In the genomic region with DNA sequence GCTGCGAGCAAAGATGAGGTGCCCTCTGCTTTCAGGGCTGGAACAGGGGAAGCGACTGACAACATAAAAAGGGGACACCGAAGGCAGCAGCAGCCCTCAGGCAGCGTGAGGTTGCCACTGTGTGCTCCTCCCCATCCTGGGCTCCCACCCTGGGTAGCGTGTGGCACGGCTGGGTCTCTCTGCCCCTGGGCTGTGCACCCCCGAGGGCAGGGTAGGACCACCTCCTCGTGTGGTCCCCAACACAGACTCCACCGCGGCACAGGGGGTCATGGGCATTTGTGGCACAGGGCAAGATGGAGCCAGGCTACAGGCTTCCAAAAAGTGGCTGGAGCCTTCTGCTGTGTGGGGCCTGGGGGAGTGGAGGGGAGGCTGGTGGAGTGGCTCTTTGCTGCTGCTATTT, we compare ENCODE assay signal across 23 cellular contexts. TPM values are rescaled to one million over a fixed set of nuclear protein-coding genes. Genes with fewer than 3 reads are reported as not detected.
DNase-seq lines count a peak whose midpoint lies in the region; ATAC-seq, FAIRE-seq and TF ChIP-seq lines count a peak whose summit lies in the region.
"Had no signal": no experiment of that assay in that cellular context is flagged by ENCODE, and none has a peak within 500 bp of the region (broad histone marks: within the 10 kb centered on the region; RNA-seq: fewer than 3 reads in every experiment).

No MANE protein-coding gene starts in this region.

- ATAC-seq in SK-N-SH treated with all-trans-retinoic acid at 6 μM for 48 hours: no peak
- ATAC-seq: GM23338 had no signal

- peak overlapping the region; percentile 70 for H3K27ac Mint-ChIP-seq in Calu3 (ENCODE audit: unreplicated experiment)
- peak overlapping the region; percentile 53 for H3K27ac Mint-ChIP-seq in astrocyte (ENCODE audit: unreplicated experiment)
- H3K27ac Mint-ChIP-seq: CD4-positive, alpha-beta T cell; GM23338 had no signal

- H2AFZ ChIP-seq in astrocyte (ENCODE audit: low read depth, low read length) (no peak overlapping the region), mesenchymal stem cell (ENCODE audit: low read depth, low read length) (no peak overlapping the region)
- H2AFZ ChIP-seq: GM23338, PC-9 had no signal

- in situ Hi-C loops in KBM-7 (cut with MboI; ENCODE audit: low pct_unique_long_range_greater_than_20kb, low sequenced_read_pairs): no loop called here

- H3K27me3 Mint-ChIP-seq in Calu3 (ENCODE audit: unreplicated experiment) (no peaks in the 10 kb centered on the region), astrocyte (ENCODE audit: low read depth, unreplicated experiment) (no peaks in the 10 kb centered on the region)

- H3K9ac ChIP-seq in astrocyte (ENCODE audit: low read length): no peak overlapping the region
- no peak overlapping the region for H3K9ac ChIP-seq in mesenchymal stem cell (ENCODE audit: low read length)

- no peaks in the 10 kb centered on the region for H3K9me3 ChIP-seq in astrocyte (ENCODE audit: insufficient read depth, low read depth, low read length)
- no peaks in the 10 kb centered on the region for H3K9me3 ChIP-seq in mesenchymal stem cell (ENCODE audit: control insufficient read depth, low read length)
- H3K9me3 ChIP-seq: Caco-2, MG63 had no signal

- H3K79me1 ChIP-seq in mesenchymal stem cell (replicated peaks; ENCODE audit: low read length, poor library complexity, severe bottlenecking): peaks cover 3% of the 10 kb centered on the region

- no peak for DNase-seq in Calu3
- DNase-seq in H7: peak; percentile 39
- no peak for DNase-seq in astrocyte (ENCODE audit: low read depth)
- DNase-seq in mesenchymal stem cell: no peak
- DNase-seq in inferior parietal cortex (ENCODE audit: extremely low spot score): no peak
- no peak for DNase-seq in KBM-7
- DNase-seq: Caco-2; CD4-positive, alpha-beta T cell; DND-41; MG63; NCI-H1048; NCI-H1417 treated with DMSO at 0.1 percent for 48 hours; NCI-H187; NCI-H748 treated with DMSO at 0.1 percent for 48 hours; RPMI8226; SHP77 treated with DMSO at 0.1 percent for 48 hours had no signal

- no peak overlapping the region for H3K4me3 Mint-ChIP-seq in Calu3 (ENCODE audit: low read depth, unreplicated experiment)
- no peak overlapping the region for H3K4me3 Mint-ChIP-seq in astrocyte (ENCODE audit: unreplicated experiment)
- H3K4me3 Mint-ChIP-seq: CD4-positive, alpha-beta T cell; GM23338 had no signal

- no peak overlapping the region for H3K23ac ChIP-seq in mesenchymal stem cell (ENCODE audit: low read length in 2 of 2)

- WGBS in mesenchymal stem cell: 91% methylated on average over 10 of the region's 10 CpGs

- no peak overlapping the region for H2BK12ac ChIP-seq in mesenchymal stem cell (ENCODE audit: low read length in 2 of 2)

- no peak overlapping the region for H3K18ac ChIP-seq in mesenchymal stem cell (ENCODE audit: low read depth in 1 of 2, low read length in 2 of 2)

- CTCF ChIA-PET in Calu3 (lab: Charles Lee): no interaction called here

- no peak for FAIRE-seq in astrocyte (lab: Jason Lieb, UNC)
- FAIRE-seq: GM12892 had no signal

- no peak overlapping the region for H2BK120ac ChIP-seq in mesenchymal stem cell (ENCODE audit: low read depth, low read length)

- H3K4ac ChIP-seq in mesenchymal stem cell (ENCODE audit: low read depth in 1 of 2, low read length in 2 of 2): no peak overlapping the region

- no peaks in the 10 kb centered on the region for H3K9me3 Mint-ChIP-seq in Calu3 (ENCODE audit: low read depth, unreplicated experiment)
- H3K9me3 Mint-ChIP-seq in astrocyte (ENCODE audit: unreplicated experiment): no peaks in the 10 kb centered on the region
- H3K9me3 Mint-ChIP-seq: CD4-positive, alpha-beta T cell; GM23338 had no signal

- H3K14ac ChIP-seq in mesenchymal stem cell (ENCODE audit: low read length in 2 of 2): no peak overlapping the region

- no peak overlapping the region for H2AK5ac ChIP-seq in mesenchymal stem cell (ENCODE audit: low read length, severe bottlenecking)

- H3K4me1 ChIP-seq in astrocyte (ENCODE audit: insufficient read depth, low read length): peaks cover 3% of the 10 kb centered on the region
- H3K4me1 ChIP-seq in mesenchymal stem cell (ENCODE audit: control insufficient read depth, insufficient read depth, low read depth, low read length): peaks cover 19% of the 10 kb centered on the region

- H2BK15ac ChIP-seq in mesenchymal stem cell (ENCODE audit: low read depth, poor library complexity, severe bottlenecking): no peak overlapping the region

- H2BK5ac ChIP-seq in mesenchymal stem cell (ENCODE audit: low read depth, low read length, poor library complexity, severe bottlenecking): no peak overlapping the region

- H3K79me2 ChIP-seq in astrocyte (ENCODE audit: insufficient read depth, low read length): no peaks in the 10 kb centered on the region

- no peak for TF ChIP-seq CTCF in Calu3 (IDR thresholded peaks at IDR 0.05; ENCODE audit: unreplicated experiment)
- TF ChIP-seq CTCF in astrocyte (IDR thresholded peaks at IDR 0.05; ENCODE audit: insufficient read depth, low read depth, low read length): no peak

- no peaks in the 10 kb centered on the region for H3K4me1 Mint-ChIP-seq in Calu3 (ENCODE audit: low read depth, unreplicated experiment)
- peaks cover 4% of the 10 kb centered on the region for H3K4me1 Mint-ChIP-seq in astrocyte (ENCODE audit: low read depth, unreplicated experiment)

- no peak overlapping the region for H4K8ac ChIP-seq in mesenchymal stem cell (ENCODE audit: low read length)

- H3K4me3 ChIP-seq in H7 (ENCODE audit: insufficient read depth, low read depth, low read length) (no peak overlapping the region), astrocyte (ENCODE audit: insufficient read depth, low read depth, low read length) (no peak overlapping the region), mesenchymal stem cell (ENCODE audit: insufficient read depth in 1 of 2, low read depth in 1 of 2, low read length in 2 of 2) (no peak overlapping the region)
- H3K4me3 ChIP-seq: GM23338, MG63, PC-9, SK-N-MC had no signal

- no TSS peak for BruUV-seq in Calu3 (replicated peaks; lab: Mats Ljungman, UMichigan)

- H4K91ac ChIP-seq in mesenchymal stem cell (ENCODE audit: low read length): peak overlapping the region; percentile 28

- H3K27ac ChIP-seq in astrocyte (ENCODE audit: low read depth, low read length) (no peak overlapping the region), mesenchymal stem cell (ENCODE audit: low read length, poor library complexity, severe bottlenecking) (no peak overlapping the region)
- H3K27ac ChIP-seq: PC-9, SK-N-MC had no signal

- no peaks in the 10 kb centered on the region for H3K27me3 ChIP-seq in H7 (ENCODE audit: control insufficient read depth, insufficient read depth, low read length)
- H3K27me3 ChIP-seq in astrocyte (ENCODE audit: insufficient read depth, low read length): no peaks in the 10 kb centered on the region
- no peaks in the 10 kb centered on the region for H3K27me3 ChIP-seq in mesenchymal stem cell (ENCODE audit: control insufficient read depth in 1 of 2, insufficient read depth in 1 of 2, low read length in 2 of 2)
- H3K27me3 ChIP-seq: MG63 had no signal

- intact Hi-C loops in Calu3 (cut with micrococcal nuclease; ENCODE audit: unreplicated experiment): no loop called here

- H3K36me3 ChIP-seq in H7 (replicated peaks; ENCODE audit: control insufficient read depth, insufficient read depth, low read length) (peaks cover 35% of the 10 kb centered on the region), astrocyte (ENCODE audit: insufficient read depth, low read length) (peaks cover 20% of the 10 kb centered on the region), mesenchymal stem cell (ENCODE audit: control insufficient read depth in 1 of 2, insufficient read depth in 2 of 2, low read depth in 1 of 2, low read length in 2 of 2) (peaks cover 84 to 86% of the 10 kb centered on the region in 2 experiments)

- peaks cover 12% of the 10 kb centered on the region for H4K20me1 ChIP-seq in astrocyte (ENCODE audit: insufficient read depth, low read length)

- H3K4me2 ChIP-seq in astrocyte (ENCODE audit: low read length): no peak overlapping the region
- no peak overlapping the region for H3K4me2 ChIP-seq in mesenchymal stem cell (ENCODE audit: low read length, poor library complexity, severe bottlenecking)
- H3K4me2 ChIP-seq: GM23338, PC-9 had no signal

- H3K36me3 Mint-ChIP-seq in Calu3 (ENCODE audit: insufficient read depth, unreplicated experiment): peaks cover 60% of the 10 kb centered on the region
- H3K36me3 Mint-ChIP-seq in astrocyte (ENCODE audit: low read depth, unreplicated experiment): peaks cover 13% of the 10 kb centered on the region

TF ChIP-seq in SK-N-SH treated with all-trans-retinoic acid at 6 μM for 48 hours, 23 proteins besides CTCF, POLR2A, EP300 and RAD21 (continues in another document):
- TF ChIP-seq BACH2 (CRISPR knock-in tag; IDR thresholded peaks at IDR 0.05; ENCODE audit: borderline replicate concordance): no peak
- no peak for TF ChIP-seq TCF4 (CRISPR knock-in tag; IDR thresholded peaks at IDR 0.05; ENCODE audit: borderline replicate concordance)
- TF ChIP-seq RARB (CRISPR knock-in tag; IDR thresholded peaks at IDR 0.05): no peak
- TF ChIP-seq ISL1 (CRISPR knock-in tag; IDR thresholded peaks at IDR 0.05): no peak
- no peak for TF ChIP-seq SNAI2 (CRISPR knock-in tag; IDR thresholded peaks at IDR 0.05)

RNA-seq across cellular contexts. Expression of a gene that starts 6.5 kb away (rescaled TPM):
- total RNA-seq in Calu3 (2022) (0.44 and 0.52 TPM in 2 replicates), astrocyte (0.12 and 0.23 TPM in 2 replicates)
- total RNA-seq in H7 (2014; rRNA removed; shearing (Covaris generic)): 0.38 and 0.44 TPM in 2 replicates
- 0.01 TPM for polyA plus RNA-seq in mesenchymal stem cell (2013, experiment 1 of 2)
- not detected for polyA plus RNA-seq in mesenchymal stem cell (2013, experiment 2 of 2)
- polyA plus RNA-seq: BJ had no signal

RNA-seq across cellular contexts. Expression of a gene that starts 28.9 kb away (rescaled TPM):
- 74.9 and 76.9 TPM in 2 replicates for total RNA-seq in Calu3 (2022)
- total RNA-seq in H7 (2014; rRNA removed; shearing (Covaris generic)): 35.9 and 47.1 TPM in 2 replicates
- 61.9 and 69.0 TPM in 2 replicates for total RNA-seq in astrocyte
- polyA plus RNA-seq in mesenchymal stem cell (2013, experiment 1 of 2): 35.9 TPM
- 32.6 TPM for polyA plus RNA-seq in mesenchymal stem cell (2013, experiment 2 of 2)

RNA-seq across cellular contexts. Expression of a gene that starts 39.3 kb away (rescaled TPM):
- total RNA-seq in Calu3 (2022) (70.8 and 76.0 TPM in 2 replicates), astrocyte (55.9 and 75.2 TPM in 2 replicates)
- total RNA-seq in H7 (2014; rRNA removed; shearing (Covaris generic)): 6.4 and 18.8 TPM in 2 replicates
- 54.2 TPM for polyA plus RNA-seq in mesenchymal stem cell (2013, experiment 1 of 2)
- 51.7 TPM for polyA plus RNA-seq in mesenchymal stem cell (2013, experiment 2 of 2)

RNA-seq across cellular contexts. Expression of a gene that starts 41.4 kb away (rescaled TPM):
- 130 and 135 TPM in 2 replicates for total RNA-seq in Calu3 (2022)
- 66.2 and 70.3 TPM in 2 replicates for total RNA-seq in H7 (2014; rRNA removed; shearing (Covaris generic))
- total RNA-seq in astrocyte: 70.0 and 73.5 TPM in 2 replicates
- polyA plus RNA-seq in mesenchymal stem cell (2013, experiment 1 of 2): 38.9 TPM
- polyA plus RNA-seq in mesenchymal stem cell (2013, experiment 2 of 2): 39.9 TPM

RNA-seq across cellular contexts. Expression of a gene that starts 42.6 kb away (rescaled TPM):
- 12.1 and 19.9 TPM in 2 replicates for total RNA-seq in Calu3 (2022)
- total RNA-seq in H7 (2014; rRNA removed; shearing (Covaris generic)): 13.4 and 15.1 TPM in 2 replicates
- total RNA-seq in astrocyte: 0.58 and 0.59 TPM in 2 replicates
- polyA plus RNA-seq in mesenchymal stem cell (2013, experiment 1 of 2): not detected
- polyA plus RNA-seq in mesenchymal stem cell (2013, experiment 2 of 2): not detected
- total RNA-seq: CD4-positive, alpha-beta T cell; LHCN-M2; PC-9 had no signal
- polyA plus RNA-seq: BJ had no signal
